Comparison of ENCODE assay signal across 1 cellular context in genomic region chr6:1606533-1607235, GRCh38.
A peak's percentile ranks its signal among the peaks of the same experiment; 100 is the strongest.
TF ChIP-seq lines count a peak whose summit lies in the region.

No MANE protein-coding gene starts in this region.

TF ChIP-seq in K562, 482 proteins besides CTCF, POLR2A, EP300 and RAD21:
- TF ChIP-seq ATF1 (CRISPR knock-in tag; IDR thresholded peaks at IDR 0.05) (no peak), ATF1 (tag; IDR thresholded peaks at IDR 0.05) (0 out of 2 replicates have a peak, but pooled peaks have one; percentile 25), DDX20 (tag; IDR thresholded peaks at IDR 0.05; ENCODE audit: low read depth) (no peak), EZH2 (IDR thresholded peaks at IDR 0.05; ENCODE audit: borderline replicate concordance, low read depth, low read length) (no peak)
